In the genomic region with DNA sequence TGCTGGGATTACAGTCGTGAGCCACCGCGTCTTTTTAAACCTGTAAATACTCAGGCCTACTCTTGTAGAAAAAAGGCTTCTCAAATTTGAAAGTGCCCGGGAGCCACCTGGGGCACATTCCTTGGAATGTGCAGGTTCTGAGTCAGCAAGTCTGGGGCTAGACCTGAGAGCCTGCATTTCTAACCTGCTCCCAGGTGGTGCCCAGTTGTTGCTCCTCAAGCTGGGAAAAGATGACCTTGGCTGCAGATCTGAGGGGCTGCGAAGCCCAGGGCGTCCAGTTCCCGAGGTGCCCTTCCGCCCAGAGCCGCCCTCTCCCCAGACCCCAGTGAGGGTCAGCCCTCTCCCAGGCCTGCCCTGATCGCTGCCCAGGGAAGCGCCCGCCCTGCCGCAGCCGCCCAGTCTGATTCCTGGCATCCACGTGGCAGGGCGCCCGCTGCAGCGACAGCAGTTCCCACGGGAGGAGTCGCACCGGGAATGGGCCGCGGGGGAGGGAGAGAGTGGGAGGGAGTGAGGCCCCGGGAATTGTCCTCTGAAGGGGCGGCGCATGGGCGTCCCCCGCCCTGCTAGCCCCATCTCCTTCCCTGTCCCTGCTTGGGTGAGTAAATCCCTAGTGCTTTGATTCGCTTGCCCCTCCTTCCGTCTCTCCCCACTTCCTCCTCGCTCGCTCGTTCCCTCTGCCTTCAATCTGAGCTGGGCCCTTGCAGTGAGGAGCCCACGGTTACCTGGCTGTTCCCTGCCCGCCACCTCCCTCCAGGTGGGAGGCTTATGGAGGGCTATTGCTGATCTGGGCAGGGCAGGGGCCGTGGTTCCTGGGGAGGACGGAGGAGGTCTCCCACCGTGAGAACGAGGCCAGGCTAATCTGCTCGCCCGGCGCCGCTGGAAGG, we compare ENCODE assay signal across 9 cellular contexts. TPM values are rescaled to one million over a fixed set of nuclear protein-coding genes. Genes with fewer than 3 reads are reported as not detected.
DNase-seq lines count a peak whose midpoint lies in the region; ATAC-seq and TF ChIP-seq lines count a peak whose summit lies in the region.
"Had no signal": no experiment of that assay in that cellular context is flagged by ENCODE, and none has a peak within 500 bp of the region (broad histone marks: within the 10 kb centered on the region; RNA-seq: fewer than 3 reads in every experiment).

No MANE protein-coding gene starts in this region.

- ATAC-seq in RWPE2 (ENCODE audit: low read depth) (peak; percentile 79), foreskin keratinocyte (peak; percentile 77), HG03097 (IDR thresholded peaks at IDR 0.05; ENCODE audit: low FRiP score, unreplicated experiment) (no peak), GM21825 (IDR thresholded peaks at IDR 0.05; ENCODE audit: unreplicated experiment) (no peak), HG03354 (IDR thresholded peaks at IDR 0.05; ENCODE audit: poor library complexity, severe bottlenecking, unreplicated experiment) (no peak)

- H3K9me3 ChIP-seq in RWPE2 (ENCODE audit: severe bottlenecking) = no peaks in the 10 kb centered on the region

- peak; percentile 72 for DNase-seq in Daoy (ENCODE audit: low read depth)
- peak; percentile 81 for DNase-seq in RWPE2 (ENCODE audit: low spot score)
- peak; percentile 87 to 92 for DNase-seq in foreskin keratinocyte
- DNase-seq in occipital lobe (lab: John Stamatoyannopoulos, UW) = peak; percentile 61
- DNase-seq in GF-D8 (lab: John Stamatoyannopoulos, UW) = no peak

- no peaks in the 10 kb centered on the region for H3K36me3 ChIP-seq in RWPE2 (ENCODE audit: low read depth)

- H3K4me3 ChIP-seq in RWPE2 (ENCODE audit: severe bottlenecking) = peak overlapping the region; percentile 3

- H3K4me1 ChIP-seq in RWPE2 (ENCODE audit: insufficient read depth, poor library complexity, severe bottlenecking) (peaks cover 20% of the 10 kb centered on the region), foreskin keratinocyte (peaks cover 10% of the 10 kb centered on the region)

- peak overlapping the region; percentile 77 for H3K27ac ChIP-seq in RWPE2 (ENCODE audit: poor library complexity, severe bottlenecking)
- H3K27ac ChIP-seq in foreskin keratinocyte = peak overlapping the region; percentile 61

- TF ChIP-seq CTCF in RWPE2 (IDR thresholded peaks at IDR 0.05; ENCODE audit: poor library complexity, severe bottlenecking) (peak; percentile 14), foreskin keratinocyte (conservative IDR thresholded peaks at IDR 0.05) (peak; percentile 38)

- no peaks in the 10 kb centered on the region for H3K27me3 ChIP-seq in RWPE2 (ENCODE audit: insufficient read depth, poor library complexity, severe bottlenecking)
- no peaks in the 10 kb centered on the region for H3K27me3 ChIP-seq in foreskin keratinocyte

RNA-seq across cellular contexts. Expression of a gene that starts 18.8 kb away (rescaled TPM):
- total RNA-seq in Daoy (2014; rRNA removed; shearing (Covaris generic)) = 2.0 and 3.2 TPM in 2 replicates
- total RNA-seq in foreskin keratinocyte (55.8 and 59.5 TPM in 2 replicates), occipital lobe (0.31 TPM)
- polyA plus RNA-seq in foreskin keratinocyte = 46.7 and 50.3 TPM in 2 replicates
- total RNA-seq: natural killer cell treated with Interleukin-12 subunit alpha and Interleukin-12 subunit beta and Interleukin-15 and Interleukin-18, amount 100 ng/mL, for 72 hours had no signal

RNA-seq across cellular contexts. Expression of a gene that starts 38.0 kb away (rescaled TPM):
- total RNA-seq in Daoy (2014; rRNA removed; shearing (Covaris generic)) = 3.3 and 4.4 TPM in 2 replicates
- total RNA-seq in foreskin keratinocyte (72.3 and 79.0 TPM in 2 replicates), occipital lobe (16.4 TPM)
- 88.9 and 102 TPM in 2 replicates for polyA plus RNA-seq in foreskin keratinocyte

Comparison
In these comparisons a context has a peak if more than half of its experiments do, and no peak if none do; other contexts are left out.
1. ATAC-seq: peak in RWPE2 (single experiment) and foreskin keratinocyte (single experiment); none in HG03097 (single experiment), GM21825 (single experiment) and HG03354 (single experiment).
2. RNA of a gene that starts 18.8 kb away (total RNA-seq): 55.8 to 59.5 TPM in foreskin keratinocyte; 2.0 to 3.2 TPM in Daoy and 0.31 TPM in occipital lobe (single experiment); every median in the first group is over 10 times any median in the second.